In genomic region chr1:209439828-209440227, GRCh38 we compare ENCODE assay signal across 27 cellular contexts.
DNase-seq lines count a peak whose midpoint lies in the region; TF ChIP-seq lines count a peak whose summit lies in the region.
"Had no signal": no experiment of that assay in that cellular context is flagged by ENCODE, and none has a peak within 500 bp of the region (broad histone marks: within the 10 kb centered on the region; RNA-seq: fewer than 3 reads in every experiment).

No MANE protein-coding gene starts in this region.

- H3K9me3 ChIP-seq in HEK293 (ENCODE audit: control insufficient read depth, insufficient read depth, low read depth, low read length) = no peaks in the 10 kb centered on the region; the same call in 1 of the 2 replicates
- H3K9me3 ChIP-seq in thyroid gland = no peaks in the 10 kb centered on the region
- H3K9me3 ChIP-seq: BE2C, BLaER1, Caco-2 had no signal

- CTCF ChIA-PET in HEK293 (lab: Yijun Ruan, JAX) = no interaction called here

- H3K4me3 ChIP-seq in HEK293 (ENCODE audit: low read depth, low read length) (no peak overlapping the region), thyroid gland (replicated peaks in 1 of 3) (no peak overlapping the region)
- H3K4me3 ChIP-seq: A549; BLaER1; BLaER1 treated with 17β-estradiol and CSF1 and Interleukin-3, amounts not matched to agents 10 nM and 100 nM had no signal

- no peak overlapping the region for H3K27ac ChIP-seq in HEK293 (ENCODE audit: extremely low read depth, low read depth, low read length)
- H3K27ac ChIP-seq in thyroid gland = no peak overlapping the region
- H3K27ac ChIP-seq: 22Rv1; A549; BLaER1; BLaER1 treated with 17β-estradiol and CSF1 and Interleukin-3, amounts not matched to agents 10 nM and 100 nM; C4-2B had no signal

- DNase-seq in thyroid gland = no peak
- DNase-seq: 8988T; ACHN; AML-193; BE2C; C1 segment of cervical spinal cord; Caco-2; Calu3; CD4-positive, alpha-beta memory T cell; CD4-positive, alpha-beta T cell; CD4-positive, CD25-positive, alpha-beta regulatory T cell; CD8-positive, alpha-beta memory T cell; CD8-positive, alpha-beta T cell; COR-L47; DMS 273 treated with DMSO at 0.1 percent for 48 hours; DMS153; DMS53; DMS79; DMS79 treated with DMSO at 0.1 percent for 48 hours; DND-41; EL had no signal

- TF ChIP-seq POLR2A in thyroid gland (IDR thresholded peaks at IDR 0.05) = no peak

- 93 to 95% methylated on average over 3 of the region's 3 CpGs for WGBS in thyroid gland, 2 donors

- no peak for TF ChIP-seq CTCF in HEK293 (tag by site-specific recombination; IDR thresholded peaks at IDR 0.05)
- TF ChIP-seq CTCF in thyroid gland (IDR thresholded peaks at IDR 0.05) = no peak

- no peaks in the 10 kb centered on the region for H3K4me1 ChIP-seq in HEK293 (ENCODE audit: control insufficient read depth, insufficient read depth, low read length)
- H3K4me1 ChIP-seq in thyroid gland = peaks cover 0 to 18% of the 10 kb centered on the region in 2 donors

- intact Hi-C loops in thyroid gland (cut with DNase I) = loop anchor here (10.0 kb wide), 1 partner anchor 235 kb away; no protein-coding TSS in a partner anchor

- H3K36me3 ChIP-seq in HEK293 (ENCODE audit: control insufficient read depth in 2 of 2, insufficient read depth in 1 of 2, low read length in 2 of 2) = no peaks in the 10 kb centered on the region
- no peaks in the 10 kb centered on the region for H3K36me3 ChIP-seq in thyroid gland
- H3K36me3 ChIP-seq: BE2C; BLaER1; BLaER1 treated with 17β-estradiol and CSF1 and Interleukin-3, amounts not matched to agents 10 nM and 100 nM had no signal

- POLR2A ChIA-PET in HEK293 (lab: Yijun Ruan, JAX) = no interaction called here

- no peaks in the 10 kb centered on the region for H3K27me3 ChIP-seq in thyroid gland
- H3K27me3 ChIP-seq: BE2C; BLaER1; BLaER1 treated with 17β-estradiol and CSF1 and Interleukin-3, amounts not matched to agents 10 nM and 100 nM had no signal

TF ChIP-seq in HEK293, 187 proteins besides CTCF, POLR2A, EP300 and RAD21:
- TF ChIP-seq ZFP3 (tag by site-specific recombination; IDR thresholded peaks at IDR 0.05; ENCODE audit: low read depth) (no peak), ZNF335 (tag by site-specific recombination; conservative IDR thresholded peaks at IDR 0.05) (no peak), ZNF184 (tag by site-specific recombination; IDR thresholded peaks at IDR 0.05) (no peak), ZFP41 (tag by site-specific recombination; IDR thresholded peaks at IDR 0.05; ENCODE audit: borderline replicate concordance) (no peak), ZNF211 (tag by site-specific recombination; IDR thresholded peaks at IDR 0.05; ENCODE audit: low read depth) (peak; percentile 97), SETDB1 (IDR thresholded peaks at IDR 0.05; ENCODE audit: insufficient read length, low read length) (peak; percentile 72)
